Comparison of ENCODE assay signal across 11 cellular contexts in genomic region chr5:10595305-10595677, GRCh38. TPM values are rescaled to one million over a fixed set of nuclear protein-coding genes. Genes with fewer than 3 reads are reported as not detected.
DNase-seq lines count a peak whose midpoint lies in the region; ATAC-seq, FAIRE-seq and TF ChIP-seq lines count a peak whose summit lies in the region.
"Had no signal": no experiment of that assay in that cellular context is flagged by ENCODE, and none has a peak within 500 bp of the region (broad histone marks: within the 10 kb centered on the region; RNA-seq: fewer than 3 reads in every experiment).

No MANE protein-coding gene starts in this region.

- peaks cover 13% of the 10 kb centered on the region for H3K9me3 Mint-ChIP-seq in activated T-cell treated with anti-CD3 and anti-CD28 coated beads, Interleukin-2, amount 50 U/mL, for 24 hours
- H3K9me3 Mint-ChIP-seq: central memory CD8-positive, alpha-beta T cell had no signal

- ATAC-seq in lower lobe of right lung (peak; percentile 20 to 31), HG02588 (IDR thresholded peaks at IDR 0.05; ENCODE audit: unreplicated experiment) (no peak)

- peak overlapping the region; percentile 4 to 44 for H3K4me3 ChIP-seq in ascending aorta
- peak overlapping the region; percentile 22 for H3K4me3 ChIP-seq in lower lobe of right lung

- H3K4me1 Mint-ChIP-seq in activated T-cell treated with anti-CD3 and anti-CD28 coated beads, Interleukin-2, amount 50 U/mL, for 24 hours (ENCODE audit: low read depth) = peaks cover 46% of the 10 kb centered on the region

- H3K27ac ChIP-seq in ascending aorta (peak overlapping the region; percentile 56 to 71), lower lobe of right lung (peak overlapping the region; percentile 70)

- no peaks in the 10 kb centered on the region for H3K9me3 ChIP-seq in ascending aorta
- H3K9me3 ChIP-seq in lower lobe of right lung = no peaks in the 10 kb centered on the region

- TF ChIP-seq CTCF in ascending aorta (IDR thresholded peaks at IDR 0.05) (no peak), lower lobe of right lung (IDR thresholded peaks at IDR 0.05) (no peak)

- peak overlapping the region; percentile 83 for H3K27ac Mint-ChIP-seq in activated T-cell treated with anti-CD3 and anti-CD28 coated beads, Interleukin-2, amount 50 U/mL, for 24 hours

- H3K36me3 ChIP-seq in ascending aorta = no peaks in the 10 kb centered on the region
- H3K36me3 ChIP-seq in lower lobe of right lung = no peaks in the 10 kb centered on the region

- intact Hi-C loops in ascending aorta (cut with DNase I) (loop anchor here (10.0 kb wide), 1 partner anchor 240 kb away; the partner anchor contains the start of gene MARCHF6), lower lobe of right lung (cut with DNase I) (no loop called here)

- peaks cover 13% of the 10 kb centered on the region for H3K27me3 Mint-ChIP-seq in activated T-cell treated with anti-CD3 and anti-CD28 coated beads, Interleukin-2, amount 50 U/mL, for 24 hours
- H3K27me3 Mint-ChIP-seq: central memory CD8-positive, alpha-beta T cell had no signal

- no peaks in the 10 kb centered on the region for H3K27me3 ChIP-seq in ascending aorta
- H3K27me3 ChIP-seq in lower lobe of right lung (ENCODE audit: low read depth) = no peaks in the 10 kb centered on the region

- H3K4me1 ChIP-seq in ascending aorta (peaks cover 6 to 20% of the 10 kb centered on the region in 2 donors), lower lobe of right lung (peaks cover 15% of the 10 kb centered on the region)

- peaks cover 4% of the 10 kb centered on the region for H3K36me3 Mint-ChIP-seq in activated T-cell treated with anti-CD3 and anti-CD28 coated beads, Interleukin-2, amount 50 U/mL, for 24 hours (ENCODE audit: low read depth)

- DNase-seq in activated T-cell treated with anti-CD3 and anti-CD28 coated beads, Interleukin-2, amount 50 U/mL, for 24 hours = no peak
- DNase-seq in activated T-cell treated with anti-CD3 and anti-CD28 coated beads, Interleukin-2, amount 50 U/mL, for 1 hour = no peak
- DNase-seq in ascending aorta (ENCODE audit: low spot score in 2 of 2) (no peak), lower lobe of right lung (no peak), urothelium cell line (ENCODE audit: low spot score) (peak; percentile 48), AML-193 (lab: John Stamatoyannopoulos, UW) (no peak), cerebellar cortex (ENCODE audit: low spot score) (no peak)
- DNase-seq: COR-L47 had no signal

- H3K4me3 Mint-ChIP-seq in activated T-cell treated with anti-CD3 and anti-CD28 coated beads, Interleukin-2, amount 50 U/mL, for 24 hours = no peak overlapping the region

- FAIRE-seq in urothelium cell line (lab: Jason Lieb, UNC) = no peak
- FAIRE-seq: TTC549 had no signal

RNA-seq across cellular contexts. Expression of gene ANKRD33B, which starts 31.4 kb away (rescaled TPM):
- total RNA-seq in ascending aorta (7.2 TPM), lower lobe of right lung (5.8 TPM)
